In genomic region chr3:141412936-141413354, GRCh38 we compare ENCODE assay signal across 8 cellular contexts. TPM values are rescaled to one million over a fixed set of nuclear protein-coding genes. Genes with fewer than 3 reads are reported as not detected.
DNase-seq lines count a peak whose midpoint lies in the region; ATAC-seq, FAIRE-seq and TF ChIP-seq lines count a peak whose summit lies in the region.

No MANE protein-coding gene starts in this region.

- no peak for ATAC-seq in activated T-cell treated with anti-CD3 and anti-CD28 coated beads, Interleukin-2, amount 50 U/mL, for 4 hours
- peak; percentile 89 to 91 for ATAC-seq in lower lobe of right lung
- no peak for ATAC-seq in HG03521 (IDR thresholded peaks at IDR 0.05; ENCODE audit: unreplicated experiment)
- no peak for ATAC-seq in GM19023 (IDR thresholded peaks at IDR 0.05; ENCODE audit: unreplicated experiment)

- no peak for DNase-seq in activated T-cell treated with anti-CD3 and anti-CD28 coated beads, Interleukin-2, amount 50 U/mL, for 4 hours
- DNase-seq in activated T-cell treated with anti-CD3 and anti-CD28 coated beads, Interleukin-2, amount 50 U/mL, for 48 hours: no peak
- DNase-seq in bronchial epithelial cell (ENCODE audit: low read depth) (peak; percentile 61), lower lobe of right lung (peak; percentile 89), stromal cell of bone marrow (ENCODE audit: low read depth) (peak; percentile 89), NCI-H1417 treated with DMSO at 0.1 percent for 48 hours (lab: John Stamatoyannopoulos, UW) (no peak)

- no peaks in the 10 kb centered on the region for H3K9me3 ChIP-seq in lower lobe of right lung

- no peaks in the 10 kb centered on the region for H3K27me3 ChIP-seq in bronchial epithelial cell (ENCODE audit: control insufficient read depth, insufficient read depth, low read length)
- no peaks in the 10 kb centered on the region for H3K27me3 ChIP-seq in lower lobe of right lung (ENCODE audit: low read depth)

- H3K4me3 ChIP-seq in bronchial epithelial cell (ENCODE audit: low read depth, low read length) (peak overlapping the region; percentile 3), lower lobe of right lung (peak overlapping the region; percentile 36)

- no peaks in the 10 kb centered on the region for H3K9me3 Mint-ChIP-seq in activated T-cell treated with anti-CD3 and anti-CD28 coated beads, Interleukin-2, amount 50 U/mL, for 4 hours

- peak overlapping the region; percentile 79 for H3K4me3 Mint-ChIP-seq in activated T-cell treated with anti-CD3 and anti-CD28 coated beads, Interleukin-2, amount 50 U/mL, for 4 hours

- TF ChIP-seq CTCF in bronchial epithelial cell (IDR thresholded peaks at IDR 0.05; ENCODE audit: insufficient read depth, low read length, severe bottlenecking) (peak; percentile 10), lower lobe of right lung (IDR thresholded peaks at IDR 0.05) (peak; percentile 16)

- intact Hi-C loops in lower lobe of right lung (cut with DNase I): no loop called here

- H3K36me3 ChIP-seq in bronchial epithelial cell (ENCODE audit: control insufficient read depth, insufficient read depth, low read length) (peaks cover 11% of the 10 kb centered on the region), lower lobe of right lung (peaks cover 53% of the 10 kb centered on the region)

- peaks cover 86% of the 10 kb centered on the region for H3K4me1 ChIP-seq in lower lobe of right lung

- peak overlapping the region; percentile 94 for H3K27ac ChIP-seq in lower lobe of right lung

- no peaks in the 10 kb centered on the region for H3K27me3 Mint-ChIP-seq in activated T-cell treated with anti-CD3 and anti-CD28 coated beads, Interleukin-2, amount 50 U/mL, for 4 hours (ENCODE audit: low read depth)

- H3K36me3 Mint-ChIP-seq in activated T-cell treated with anti-CD3 and anti-CD28 coated beads, Interleukin-2, amount 50 U/mL, for 4 hours (ENCODE audit: insufficient read depth): peaks cover 26% of the 10 kb centered on the region

- H3K4me1 Mint-ChIP-seq in activated T-cell treated with anti-CD3 and anti-CD28 coated beads, Interleukin-2, amount 50 U/mL, for 4 hours (ENCODE audit: low read depth): peaks cover 82% of the 10 kb centered on the region

- FAIRE-seq in bronchial epithelial cell (lab: Jason Lieb, UNC): no peak

RNA-seq across cellular contexts. Expression of gene ZBTB38, which starts 44.6 kb away (rescaled TPM):
- total RNA-seq in activated T-cell treated with anti-CD3 and anti-CD28 coated beads, Interleukin-2, amount 50 U/mL, for 4 hours: 10 to 100 TPM; 15.4 to 22.5 (median 21.0) TPM
- total RNA-seq in bronchial epithelial cell (59.0 and 61.2 TPM in 2 replicates), lower lobe of right lung (89.6 TPM)

Comparison
In these comparisons a context has a peak if more than half of its experiments do, and no peak if none do; other contexts are left out.
1. ATAC-seq: peak in lower lobe of right lung (2 of 2); none in activated T-cell treated with anti-CD3 and anti-CD28 coated beads, Interleukin-2, amount 50 U/mL, for 4 hours (0 of 2), HG03521 (single experiment) and GM19023 (single experiment).
2. DNase-seq: peak in bronchial epithelial cell (single experiment), lower lobe of right lung (single experiment) and stromal cell of bone marrow (single experiment); none in activated T-cell treated with anti-CD3 and anti-CD28 coated beads, Interleukin-2, amount 50 U/mL, for 4 hours (single experiment), activated T-cell treated with anti-CD3 and anti-CD28 coated beads, Interleukin-2, amount 50 U/mL, for 48 hours (0 of 2) and NCI-H1417 treated with DMSO at 0.1 percent for 48 hours (single experiment).